9 cellular contexts compared by ENCODE assay signal in the genomic region with DNA sequence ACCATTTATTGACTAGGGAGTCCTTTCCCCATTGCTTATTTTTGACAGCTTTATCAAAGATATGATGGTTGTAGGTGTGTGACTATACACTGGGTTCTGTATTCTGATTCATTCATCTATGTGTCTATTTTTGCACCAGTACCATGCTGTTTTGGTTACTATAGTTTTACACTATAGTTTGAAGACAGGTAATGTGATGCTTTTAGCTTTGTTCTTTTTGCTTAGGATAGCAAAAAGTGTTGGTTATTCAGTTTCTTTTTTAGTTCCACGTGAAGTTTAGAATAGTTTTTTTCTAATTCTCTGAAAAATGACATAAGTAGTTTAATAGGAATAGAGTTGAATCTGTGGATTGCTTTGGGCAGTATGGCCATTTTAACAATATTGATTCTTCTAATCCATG. TPM values are rescaled to one million over a fixed set of nuclear protein-coding genes. Genes with fewer than 3 reads are reported as not detected.
"Had no signal": no experiment of that assay in that cellular context is flagged by ENCODE, and none has a peak within 500 bp of the region (broad histone marks: within the 10 kb centered on the region; RNA-seq: fewer than 3 reads in every experiment).

No MANE protein-coding gene starts in this region.

- H2AFZ ChIP-seq: GM23338 had no signal

- H3K4me1 Mint-ChIP-seq: GM23338, H9 had no signal

- H3K9ac ChIP-seq: KMS-11 had no signal

- H3K4me3 Mint-ChIP-seq: GM23338, H9, HFFc6 had no signal

- FAIRE-seq: H1 had no signal

- ATAC-seq: GM23338 had no signal

- H3K4me2 ChIP-seq: GM23338, KMS-11 had no signal

- H3K4me3 ChIP-seq: GM23338 had no signal

- DNase-seq: H9, HCEC 1CT, HFFc6, Karpas-422, KBM-7 had no signal

- H3K27ac ChIP-seq: KMS-11 had no signal

- H3K27ac Mint-ChIP-seq: GM23338, H9, HFFc6 had no signal

RNA-seq across cellular contexts. Expression of gene NACA2, which starts 50.1 kb away (rescaled TPM):
- total RNA-seq: GM23338, H1, H9, HFFc6, HT-29 had no signal
- polyA plus RNA-seq: H1 had no signal
